8 cellular contexts compared by ENCODE assay signal in the genomic region with DNA sequence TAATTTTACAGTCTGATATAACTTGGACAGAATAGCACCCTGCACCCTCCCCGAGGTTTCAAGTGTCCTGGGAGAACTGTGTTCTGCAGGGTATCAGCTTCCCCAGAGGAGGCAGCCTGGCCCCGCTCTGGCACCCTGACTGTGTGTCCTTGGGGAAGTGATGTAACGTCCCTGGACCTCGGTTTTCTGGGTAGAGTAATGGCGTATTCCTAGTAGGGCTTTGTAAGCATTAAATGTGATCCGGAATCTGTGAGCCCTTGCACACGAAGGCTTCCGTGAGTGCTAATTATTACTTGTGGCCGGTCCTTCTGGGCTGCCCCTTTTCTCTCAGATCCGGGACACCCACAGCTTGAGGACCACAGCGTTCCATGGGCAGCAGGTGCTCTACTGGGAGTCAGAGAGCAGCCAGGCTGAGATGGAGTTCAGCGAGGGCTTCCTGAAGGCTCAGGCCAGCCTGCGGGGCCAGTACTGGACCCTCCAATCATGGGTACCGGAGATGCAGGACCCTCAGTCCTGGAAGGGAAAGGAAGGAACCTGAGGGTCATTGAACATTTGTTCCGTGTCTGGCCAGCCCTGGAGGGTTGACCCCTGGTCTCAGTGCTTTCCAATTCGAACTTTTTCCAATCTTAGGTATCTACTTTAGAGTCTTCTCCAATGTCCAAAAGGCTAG. TPM values are rescaled to one million over a fixed set of nuclear protein-coding genes. Genes with fewer than 3 reads are reported as not detected.
DNase-seq lines count a peak whose midpoint lies in the region; ATAC-seq and TF ChIP-seq lines count a peak whose summit lies in the region.

No MANE protein-coding gene starts in this region.

- H3K4me3 ChIP-seq in gastroesophageal sphincter (peak overlapping the region in 1 of 2 donors; percentile 90), stomach (peak overlapping the region; percentile 63 to 86 (median 73))

- H3K36me3 ChIP-seq in gastroesophageal sphincter, result peaks cover 0 to 7% of the 10 kb centered on the region in 2 donors
- H3K36me3 ChIP-seq in stomach, result peaks cover 0 to 7% (median 7%) of the 10 kb centered on the region in 4 donors

- peak; percentile 3 for DNase-seq in SIG-M5 treated with dmso at 0.1 percent for 504 hours (lab: John Stamatoyannopoulos, UW; ENCODE audit: unreplicated experiment)
- DNase-seq in SIG-M5 (lab: John Stamatoyannopoulos, UW), result no peak
- peak; percentile 34 for DNase-seq in SK-N-DZ (ENCODE audit: low spot score)
- DNase-seq in stomach, result no peak
- no peak for DNase-seq in HK-2 (ENCODE audit: unreplicated experiment)
- no peak for DNase-seq in NCI-H2107 treated with DMSO at 0.1 percent for 48 hours (lab: John Stamatoyannopoulos, UW; ENCODE audit: unreplicated experiment)

- ATAC-seq in gastroesophageal sphincter (no peak), HG02610 (IDR thresholded peaks at IDR 0.05; ENCODE audit: unreplicated experiment) (no peak)

- no peak for TF ChIP-seq POLR2A in gastroesophageal sphincter (IDR thresholded peaks at IDR 0.05)
- no peak for TF ChIP-seq POLR2A in stomach (IDR thresholded peaks at IDR 0.05)

- WGBS in gastroesophageal sphincter (ENCODE audit: low coverage in 1 of 2), 2 donors, result 68% methylated on average over 6 of the region's 16 CpGs; no CpG with 5 or more reads in 1 of the 2 donors
- WGBS in stomach, 5 donors, result 73 to 78% (median 74%) methylated on average over 16 of the region's 16 CpGs

- TF ChIP-seq CTCF in gastroesophageal sphincter (IDR thresholded peaks at IDR 0.05), result no peak
- no peak for TF ChIP-seq CTCF in stomach (IDR thresholded peaks at IDR 0.05)

- intact Hi-C loops in stomach (cut with DNase I; ENCODE audit: low total_unique reads), result no loop called here

- H3K27me3 ChIP-seq in gastroesophageal sphincter, result no peaks in the 10 kb centered on the region
- no peaks in the 10 kb centered on the region for H3K27me3 ChIP-seq in stomach

- no peaks in the 10 kb centered on the region for H3K9me3 ChIP-seq in gastroesophageal sphincter
- no peaks in the 10 kb centered on the region for H3K9me3 ChIP-seq in stomach

- H3K4me1 ChIP-seq in gastroesophageal sphincter (peaks cover 0 to 28% (median 4%) of the 10 kb centered on the region in 3 donors), stomach (peaks cover 31 to 44% (median 38%) of the 10 kb centered on the region in 4 donors)

- no peak for TF ChIP-seq EP300 in gastroesophageal sphincter (IDR thresholded peaks at IDR 0.05)
- TF ChIP-seq EP300 in stomach (IDR thresholded peaks at IDR 0.05), result no peak

- H3K27ac ChIP-seq in gastroesophageal sphincter, result peak overlapping the region in 3 of 4 donors; percentile 90 to 97 (median 96)
- H3K27ac ChIP-seq in stomach, result peak overlapping the region in 4 of 5 donors; percentile 96 to 98 (median 98)

RNA-seq across cellular contexts. Expression of a gene that starts 1.0 kb away (rescaled TPM):
- polyA plus RNA-seq in SK-N-DZ (2014; cell fraction: cytosol; rRNA removed), result 18.9 and 19.6 TPM in 2 replicates
- 14.7 and 19.8 TPM in 2 replicates for polyA plus RNA-seq in SK-N-DZ (2014; cell fraction: nucleus; rRNA removed)
- 10 to 100 TPM; 15.3 to 22.3 (median 16.0) TPM for total RNA-seq in gastroesophageal sphincter
- total RNA-seq in stomach, result 10 to 100 TPM; 11.7 to 74.2 (median 16.7) TPM
- polyA plus RNA-seq in stomach, result 10 to 100 TPM; 15.6 to 28.9 (median 28.3) TPM

RNA-seq across cellular contexts. Expression of a gene that starts 20.1 kb away (rescaled TPM):
- polyA plus RNA-seq in SK-N-DZ (2014; cell fraction: cytosol; rRNA removed), result 12.3 and 16.2 TPM in 2 replicates
- polyA plus RNA-seq in SK-N-DZ (2014; cell fraction: nucleus; rRNA removed), result 11.7 and 14.6 TPM in 2 replicates
- 10 to 100 TPM in 1 of 4 donors, 1 to 10 TPM in 3; 1.7 to 11.8 (median 5.2) TPM for total RNA-seq in gastroesophageal sphincter
- 10 to 100 TPM in 1 of 5 donors, 1 to 10 TPM in 1, under 1 TPM in 1, not detected in 2; 0.55 to 14.3 (median 1.3) TPM for total RNA-seq in stomach
- 1 to 10 TPM in 2 of 3 donors, under 1 TPM in 1; 0.92 to 3.1 (median 1.4) TPM for polyA plus RNA-seq in stomach

RNA-seq across cellular contexts. Expression of a gene that starts 36.6 kb away (rescaled TPM):
- polyA plus RNA-seq in SK-N-DZ (2014; cell fraction: cytosol; rRNA removed), result 1.1 and 2.9 TPM in 2 replicates
- 18.7 and 20.6 TPM in 2 replicates for polyA plus RNA-seq in SK-N-DZ (2014; cell fraction: nucleus; rRNA removed)
- total RNA-seq in gastroesophageal sphincter (1 to 10 TPM in 3 of 4 donors, under 1 TPM in 1; 0.94 to 2.7 (median 2.1) TPM), stomach (10 to 100 TPM in 1 of 5 donors, 1 to 10 TPM in 3, not detected in 1; 4.6 to 19.6 (median 6.1) TPM)
- polyA plus RNA-seq in stomach, result 1 to 10 TPM; 6.6 to 8.3 (median 8.3) TPM

RNA-seq across cellular contexts. Expression of a gene that starts 41.0 kb away (rescaled TPM):
- 17.9 and 21.2 TPM in 2 replicates for polyA plus RNA-seq in SK-N-DZ (2014; cell fraction: cytosol; rRNA removed)
- polyA plus RNA-seq in SK-N-DZ (2014; cell fraction: nucleus; rRNA removed), result 14.0 and 14.5 TPM in 2 replicates
- total RNA-seq in gastroesophageal sphincter (10 to 100 TPM; 11.2 to 29.9 (median 18.1) TPM), stomach (10 to 100 TPM in 3 of 5 donors, 1 to 10 TPM in 1, under 1 TPM in 1; 0.45 to 64.3 (median 11.2) TPM)
- 10 to 100 TPM; 14.3 to 16.8 (median 14.7) TPM for polyA plus RNA-seq in stomach

Comparison
In these comparisons a context has a peak if more than half of its experiments do, and no peak if none do; other contexts are left out.
1. DNase-seq: peak in SIG-M5 treated with dmso at 0.1 percent for 504 hours (single experiment) and SK-N-DZ (single experiment); none in SIG-M5 (single experiment), stomach (single experiment), HK-2 (single experiment) and NCI-H2107 treated with DMSO at 0.1 percent for 48 hours (single experiment).